ENCODE assay signal across 26 cellular contexts in the genomic region with DNA sequence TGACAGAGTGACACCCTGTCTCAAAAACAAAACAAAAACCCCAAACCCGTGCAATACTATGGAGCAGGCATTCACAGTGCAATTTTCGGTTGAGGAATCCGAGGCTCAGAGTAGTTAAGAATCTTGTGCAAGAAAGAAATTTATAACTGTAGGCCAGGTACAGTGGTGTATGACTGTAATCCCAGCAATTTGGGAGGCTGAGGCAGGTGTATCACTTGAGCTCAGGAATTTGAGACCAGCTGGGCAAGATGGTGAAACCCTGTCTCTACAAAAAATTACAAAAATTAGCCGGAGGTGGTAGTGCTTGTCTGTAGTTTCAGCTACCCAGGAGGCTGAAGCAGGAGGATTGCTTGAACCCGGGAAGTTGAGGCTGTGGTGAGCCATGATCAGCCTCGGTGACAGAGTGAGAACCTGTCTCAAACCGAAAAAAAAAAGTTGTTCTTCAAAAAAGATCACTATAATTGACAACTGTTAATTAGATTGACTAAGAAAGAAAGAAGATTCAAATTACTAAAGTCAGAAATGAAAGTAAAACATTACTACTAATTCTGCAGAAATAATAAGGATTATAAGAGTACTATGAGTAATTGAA. TPM values are rescaled to one million over a fixed set of nuclear protein-coding genes. Genes with fewer than 3 reads are reported as not detected.
"Had no signal": no experiment of that assay in that cellular context is flagged by ENCODE, and none has a peak within 500 bp of the region (broad histone marks: within the 10 kb centered on the region; RNA-seq: fewer than 3 reads in every experiment).

No MANE protein-coding gene starts in this region.

- H3K27me3 Mint-ChIP-seq: activated CD4-positive, alpha-beta T cell treated with anti-CD3 and anti-CD28 coated beads for 36 hours; brain; central memory CD8-positive, alpha-beta T cell had no signal

- H3K4me2 ChIP-seq: KMS-11 had no signal

- H3K36me3 Mint-ChIP-seq: brain, WTC11 had no signal

- H3K27ac Mint-ChIP-seq: activated CD4-positive, alpha-beta T cell treated with anti-CD3 and anti-CD28 coated beads for 36 hours; activated CD8-positive, alpha-beta T cell treated with anti-CD3 and anti-CD28 coated beads, Interleukin-2, amount 10 ng/mL, durations not matched to agents 7 days and 5 days; activated T-helper 2 cell treated with anti-CD3 and anti-CD28 coated beads, Interferon-gamma antibody, Interleukin-2, Interleukin-4, amounts not matched to agents 10 μg/mL and 5 μg/mL and 100 μg/mL, durations not matched to agents 14 hours and 24 hours and 36 hours; brain; T-helper 1 cell treated with Interleukin-12 subunit alpha and Interleukin-12 subunit beta and Interleukin-4 antibody, amounts not matched to agents 30 μg/mL and 1 μg/mL, for 36 hours; WTC11 had no signal

- H3K9me3 Mint-ChIP-seq: activated T-cell treated with anti-CD3 and anti-CD28 coated beads, Interleukin-2, amount 50 U/mL, for 4 hours; activated T-helper 2 cell treated with anti-CD3 and anti-CD28 coated beads, Interferon-gamma antibody, Interleukin-2, Interleukin-4, amounts not matched to agents 10 μg/mL and 5 μg/mL and 100 μg/mL, durations not matched to agents 14 hours and 24 hours and 36 hours; central memory CD8-positive, alpha-beta T cell; T-helper 1 cell treated with Interleukin-12 subunit alpha and Interleukin-12 subunit beta and Interleukin-4 antibody, amounts not matched to agents 30 μg/mL and 1 μg/mL, for 36 hours had no signal

- H3K36me3 ChIP-seq: SJSA1 had no signal

- H3K4me3 Mint-ChIP-seq: activated CD4-positive, alpha-beta T cell treated with anti-CD3 and anti-CD28 coated beads for 36 hours; activated CD8-positive, alpha-beta T cell treated with anti-CD3 and anti-CD28 coated beads, Interleukin-2, amount 10 ng/mL, durations not matched to agents 7 days and 5 days; activated T-cell treated with anti-CD3 and anti-CD28 coated beads, Interleukin-2, amount 50 U/mL, for 4 hours; brain; central memory CD8-positive, alpha-beta T cell; T-helper 1 cell treated with Interleukin-12 subunit alpha and Interleukin-12 subunit beta and Interleukin-4 antibody, amounts not matched to agents 30 μg/mL and 1 μg/mL, for 36 hours; WTC11 had no signal

- ATAC-seq: activated CD8-positive, alpha-beta T cell treated with anti-CD3 and anti-CD28 coated beads, Interleukin-2, amount 10 ng/mL, durations not matched to agents 7 days and 5 days; activated T-cell treated with anti-CD3 and anti-CD28 coated beads, Interleukin-2, amount 50 U/mL, for 4 hours; PC-3; WTC11 had no signal

- H3K4me3 ChIP-seq: SJSA1 had no signal

- H3K9ac ChIP-seq: KMS-11 had no signal

- H3K4me1 ChIP-seq: SJSA1 had no signal

- FAIRE-seq: astrocyte, RCC 7860 had no signal

- H3K27me3 ChIP-seq: SJSA1 had no signal

- H3K4me1 Mint-ChIP-seq: brain; central memory CD8-positive, alpha-beta T cell had no signal

- H3K9me3 ChIP-seq: SJSA1 had no signal

- H3K27ac ChIP-seq: KMS-11, SJSA1 had no signal

- DNase-seq: activated CD4-positive, alpha-beta T cell treated with anti-CD3 and anti-CD28 coated beads, Interleukin-2, amount 50 U/mL, for 1 hour; activated CD8-positive, alpha-beta T cell treated with anti-CD3 and anti-CD28 coated beads, Interleukin-2, amount 10 ng/mL, durations not matched to agents 7 days and 5 days; activated gamma-delta T cell treated with Interleukin-2 at 50 U/mL for 16 hours; activated naive CD4-positive, alpha-beta T cell treated with anti-CD3 and anti-CD28 coated beads, Interleukin-2, amount 50 U/mL, for 16 hours; activated T-cell treated with anti-CD3 and anti-CD28 coated beads, Interleukin-2, amount 50 U/mL, for 4 hours; amygdala; NCI-H1092; NCI-H1417; NCI-H1930; NCI-H2171; NCI-H226; NCI-H510A; NCI-H526 treated with DMSO at 0.1 percent for 48 hours; NCI-H82; PC-3; SHP77 had no signal

RNA-seq across cellular contexts. Expression of gene CEACAM1, which starts 12.9 kb away (rescaled TPM):
- total RNA-seq: SJSA1 had no signal
